ENCODE assay signal across 15 cellular contexts in genomic region chr18:39742015-39742466, GRCh38.
A peak's percentile ranks its signal among the peaks of the same experiment; 100 is the strongest.
DNase-seq lines count a peak whose midpoint lies in the region; ATAC-seq and TF ChIP-seq lines count a peak whose summit lies in the region.
"Had no signal": no experiment of that assay in that cellular context is flagged by ENCODE, and none has a peak within 500 bp of the region (broad histone marks: within the 10 kb centered on the region; RNA-seq: fewer than 3 reads in every experiment).

No MANE protein-coding gene starts in this region.

- H3K9me3 ChIP-seq in MG63: no peaks in the 10 kb centered on the region

- TF ChIP-seq CTCF in fibroblast of villous mesenchyme (IDR thresholded peaks at IDR 0.05; ENCODE audit: insufficient read depth, low read depth, low read length) (no peak), omental fat pad (IDR thresholded peaks at IDR 0.05) (no peak)

- ATAC-seq in omental fat pad (ENCODE audit: low FRiP score): no peak
- no peak for ATAC-seq in HG02981 (IDR thresholded peaks at IDR 0.05; ENCODE audit: unreplicated experiment)
- ATAC-seq: PC-3; stimulated activated effector memory CD8-positive, alpha-beta T cell treated with anti-CD3 and anti-CD28 coated beads, Interleukin-12 subunit alpha, Interleukin-12 subunit beta, amount 100 ng/mL, for 72 hours had no signal

- no peaks in the 10 kb centered on the region for H3K36me3 ChIP-seq in MG63

- peak; percentile 95 for DNase-seq in DMS153 treated with DMSO at 0.1 percent for 48 hours (lab: John Stamatoyannopoulos, UW; ENCODE audit: unreplicated experiment)
- DNase-seq in NCI-H2029 treated with DMSO at 0.1 percent for 48 hours (lab: John Stamatoyannopoulos, UW): peak; percentile 91
- DNase-seq in NCI-H774 (lab: John Stamatoyannopoulos, UW): peak; percentile 90
- peak; percentile 81 for DNase-seq in fibroblast of villous mesenchyme (ENCODE audit: low read depth)
- no peak for DNase-seq in omental fat pad (ENCODE audit: low spot score)
- no peak for DNase-seq in NCI-H524 (lab: John Stamatoyannopoulos, UW)
- DNase-seq in MG63: no peak
- DNase-seq: activated CD4-positive, alpha-beta T cell treated with anti-CD3 and anti-CD28 coated beads, Interleukin-2, amount 50 U/mL, for 4 hours; effector memory CD4-positive, alpha-beta T cell; left cardiac atrium; naive B cell; PC-3; stimulated activated CD4-positive, alpha-beta T cell treated with anti-CD3 and anti-CD28 coated beads, Interleukin-2, amount 100 ng/mL, for 48 hours had no signal

- H3K27me3 ChIP-seq in MG63: no peaks in the 10 kb centered on the region

- no peak overlapping the region for H3K4me3 ChIP-seq in fibroblast of villous mesenchyme (ENCODE audit: low read depth, low read length)
- no peak overlapping the region for H3K4me3 ChIP-seq in MG63

Comparison
In these comparisons a context has a peak if more than half of its experiments do, and no peak if none do; other contexts are left out.
1. DNase-seq: peak in DMS153 treated with DMSO at 0.1 percent for 48 hours (single experiment), NCI-H2029 treated with DMSO at 0.1 percent for 48 hours (single experiment), NCI-H774 (single experiment) and fibroblast of villous mesenchyme (single experiment); none in omental fat pad (single experiment), NCI-H524 (0 of 2) and MG63 (single experiment).